24 cellular contexts compared by ENCODE assay signal in the genomic region with DNA sequence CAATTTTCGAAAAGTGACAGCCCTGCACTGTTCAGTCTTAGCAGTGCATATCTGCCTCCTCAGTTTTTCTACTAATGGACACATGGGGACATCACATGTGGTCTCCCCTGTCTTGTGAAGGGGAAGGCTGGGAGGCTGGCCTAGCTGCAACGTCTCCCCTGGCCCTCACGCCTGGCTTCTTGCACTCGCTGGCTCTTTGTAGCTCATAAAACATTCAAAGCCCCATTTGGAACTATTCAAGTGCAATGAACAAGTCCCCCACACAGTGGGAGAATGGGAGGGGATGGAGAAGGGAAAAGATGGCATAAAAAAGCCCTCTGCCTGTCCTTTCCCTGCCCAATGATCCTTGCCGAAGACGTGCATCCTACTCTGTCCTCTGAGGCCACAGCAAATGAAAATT.
"Had no signal": no experiment of that assay in that cellular context is flagged by ENCODE, and none has a peak within 500 bp of the region (broad histone marks: within the 10 kb centered on the region; RNA-seq: fewer than 3 reads in every experiment).

No MANE protein-coding gene starts in this region.

- H3K9me3 ChIP-seq: gastrocnemius medialis, heart left ventricle, left ventricle myocardium inferior, lower lobe of right lung, neutrophil, pancreas, sigmoid colon, transverse colon, upper lobe of right lung, uterus had no signal

- H3K36me3 ChIP-seq: gastrocnemius medialis, heart left ventricle, left ventricle myocardium inferior, lower lobe of right lung, neutrophil, pancreas, sigmoid colon, transverse colon, upper lobe of right lung, uterus had no signal

- ATAC-seq: esophagus mucosa; gastrocnemius medialis; heart left ventricle; left cardiac atrium; lower lobe of right lung; natural killer cell; pancreas; stimulated activated memory B cell treated with anti-CD40 and anti-IgM and Interleukin-4, amounts not matched to agents 10 μg/mL and 1 μg/mL and 100 μg/mL, for 72 hours; stimulated activated naive CD8-positive, alpha-beta T cell treated with anti-CD3 and anti-CD28 coated beads, Interleukin-15, Interleukin-2, amounts not matched to agents 100 U/mL and 50 U/mL, for 24 hours; upper lobe of right lung had no signal

- H2AFZ ChIP-seq: hepatocyte had no signal

- H3K4me3 ChIP-seq: gastrocnemius medialis, heart left ventricle, hepatocyte, left ventricle myocardium inferior, lower lobe of right lung, pancreas, sigmoid colon, transverse colon, upper lobe of right lung, uterus had no signal

- H3K79me2 ChIP-seq: hepatocyte had no signal

- DNase-seq: effector CD8-positive, alpha-beta T cell; endodermal cell; foreskin fibroblast; gastrocnemius medialis; heart left ventricle; kidney; left cardiac atrium; left ventricle myocardium inferior; lower lobe of right lung; natural killer cell; pancreas; sigmoid colon; stimulated activated CD4-positive, alpha-beta T cell treated with anti-CD3 and anti-CD28 coated beads, Interleukin-2, amount 100 ng/mL, for 24 hours; stimulated activated CD4-positive, alpha-beta T cell treated with anti-CD3 and anti-CD28 coated beads, Interleukin-4, amount 100 ng/mL, for 24 hours; stimulated activated naive CD8-positive, alpha-beta T cell treated with anti-CD3 and anti-CD28 coated beads, Interleukin-15, Interleukin-2, amounts not matched to agents 100 U/mL and 50 U/mL, for 24 hours; transverse colon; upper lobe of right lung; uterus had no signal

- H3K4me2 ChIP-seq: hepatocyte had no signal

- H3K4me1 ChIP-seq: left ventricle myocardium inferior, lower lobe of right lung, sigmoid colon, transverse colon, upper lobe of right lung, uterus had no signal

- H3K27ac ChIP-seq: epithelial cell of prostate, gastrocnemius medialis, heart left ventricle, hepatocyte, left ventricle myocardium inferior, lower lobe of right lung, neutrophil, pancreas, sigmoid colon, transverse colon, upper lobe of right lung, uterus had no signal

- H3K27me3 ChIP-seq: gastrocnemius medialis, heart left ventricle, hepatocyte, neutrophil, pancreas, sigmoid colon, transverse colon, upper lobe of right lung, uterus had no signal

- FAIRE-seq: colon, kidney, pancreas had no signal
